Comparison of ENCODE assay signal across 1 cellular context in the genomic region with DNA sequence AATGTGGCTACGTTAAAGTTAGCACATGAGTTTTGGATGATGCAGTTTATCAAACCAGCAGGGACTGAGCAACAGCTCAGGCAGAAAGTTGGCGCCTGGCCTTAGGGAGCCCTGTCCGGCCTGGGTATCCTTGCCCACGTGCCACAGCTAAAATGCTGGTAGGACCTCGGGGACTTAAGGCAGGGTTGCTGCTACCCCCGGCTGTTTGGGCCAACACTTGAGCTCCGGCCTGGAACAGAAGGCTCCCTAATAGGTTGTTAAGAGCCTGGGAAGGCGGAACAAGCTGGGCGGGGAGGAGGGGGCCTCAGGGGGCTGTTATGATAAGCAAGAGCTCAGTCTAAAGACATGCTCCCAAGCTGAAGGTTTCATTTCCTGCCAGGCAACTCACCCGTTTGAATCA.
TF ChIP-seq lines count a peak whose summit lies in the region.

No MANE protein-coding gene starts in this region.

TF ChIP-seq in GM23338, 12 proteins besides CTCF, POLR2A, EP300 and RAD21 (continued from another document):
- TF ChIP-seq, protein P1, sequence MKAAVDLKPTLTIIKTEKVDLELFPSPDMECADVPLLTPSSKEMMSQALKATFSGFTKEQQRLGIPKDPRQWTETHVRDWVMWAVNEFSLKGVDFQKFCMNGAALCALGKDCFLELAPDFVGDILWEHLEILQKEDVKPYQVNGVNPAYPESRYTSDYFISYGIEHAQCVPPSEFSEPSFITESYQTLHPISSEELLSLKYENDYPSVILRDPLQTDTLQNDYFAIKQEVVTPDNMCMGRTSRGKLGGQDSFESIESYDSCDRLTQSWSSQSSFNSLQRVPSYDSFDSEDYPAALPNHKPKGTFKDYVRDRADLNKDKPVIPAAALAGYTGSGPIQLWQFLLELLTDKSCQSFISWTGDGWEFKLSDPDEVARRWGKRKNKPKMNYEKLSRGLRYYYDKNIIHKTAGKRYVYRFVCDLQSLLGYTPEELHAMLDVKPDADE (IDR thresholded peaks at IDR 0.05): no peak
- TF ChIP-seq EZH2phosphoT487 (IDR thresholded peaks at IDR 0.05; ENCODE audit: unreplicated experiment) (no peak), CREB1 (CRISPR knock-in tag; IDR thresholded peaks at IDR 0.05; ENCODE audit: low read depth) (no peak), STAT1 (IDR thresholded peaks at IDR 0.05; ENCODE audit: unreplicated experiment) (no peak), JUNB (IDR thresholded peaks at IDR 0.05; ENCODE audit: unreplicated experiment) (no peak), POLR2AphosphoS5 (IDR thresholded peaks at IDR 0.05; ENCODE audit: low read depth) (no peak), ZNF114 (CRISPR knock-in tag; IDR thresholded peaks at IDR 0.05) (no peak), EZH2 (IDR thresholded peaks at IDR 0.05; ENCODE audit: low read depth, unreplicated experiment) (no peak), NANOG (IDR thresholded peaks at IDR 0.05; ENCODE audit: borderline replicate concordance) (no peak)
- TF ChIP-seq, protein P2, sequence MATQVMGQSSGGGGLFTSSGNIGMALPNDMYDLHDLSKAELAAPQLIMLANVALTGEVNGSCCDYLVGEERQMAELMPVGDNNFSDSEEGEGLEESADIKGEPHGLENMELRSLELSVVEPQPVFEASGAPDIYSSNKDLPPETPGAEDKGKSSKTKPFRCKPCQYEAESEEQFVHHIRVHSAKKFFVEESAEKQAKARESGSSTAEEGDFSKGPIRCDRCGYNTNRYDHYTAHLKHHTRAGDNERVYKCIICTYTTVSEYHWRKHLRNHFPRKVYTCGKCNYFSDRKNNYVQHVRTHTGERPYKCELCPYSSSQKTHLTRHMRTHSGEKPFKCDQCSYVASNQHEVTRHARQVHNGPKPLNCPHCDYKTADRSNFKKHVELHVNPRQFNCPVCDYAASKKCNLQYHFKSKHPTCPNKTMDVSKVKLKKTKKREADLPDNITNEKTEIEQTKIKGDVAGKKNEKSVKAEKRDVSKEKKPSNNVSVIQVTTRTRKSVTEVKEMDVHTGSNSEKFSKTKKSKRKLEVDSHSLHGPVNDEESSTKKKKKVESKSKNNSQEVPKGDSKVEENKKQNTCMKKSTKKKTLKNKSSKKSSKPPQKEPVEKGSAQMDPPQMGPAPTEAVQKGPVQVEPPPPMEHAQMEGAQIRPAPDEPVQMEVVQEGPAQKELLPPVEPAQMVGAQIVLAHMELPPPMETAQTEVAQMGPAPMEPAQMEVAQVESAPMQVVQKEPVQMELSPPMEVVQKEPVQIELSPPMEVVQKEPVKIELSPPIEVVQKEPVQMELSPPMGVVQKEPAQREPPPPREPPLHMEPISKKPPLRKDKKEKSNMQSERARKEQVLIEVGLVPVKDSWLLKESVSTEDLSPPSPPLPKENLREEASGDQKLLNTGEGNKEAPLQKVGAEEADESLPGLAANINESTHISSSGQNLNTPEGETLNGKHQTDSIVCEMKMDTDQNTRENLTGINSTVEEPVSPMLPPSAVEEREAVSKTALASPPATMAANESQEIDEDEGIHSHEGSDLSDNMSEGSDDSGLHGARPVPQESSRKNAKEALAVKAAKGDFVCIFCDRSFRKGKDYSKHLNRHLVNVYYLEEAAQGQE (IDR thresholded peaks at IDR 0.05; ENCODE audit: unreplicated experiment): no peak
- TF ChIP-seq, protein P3, sequence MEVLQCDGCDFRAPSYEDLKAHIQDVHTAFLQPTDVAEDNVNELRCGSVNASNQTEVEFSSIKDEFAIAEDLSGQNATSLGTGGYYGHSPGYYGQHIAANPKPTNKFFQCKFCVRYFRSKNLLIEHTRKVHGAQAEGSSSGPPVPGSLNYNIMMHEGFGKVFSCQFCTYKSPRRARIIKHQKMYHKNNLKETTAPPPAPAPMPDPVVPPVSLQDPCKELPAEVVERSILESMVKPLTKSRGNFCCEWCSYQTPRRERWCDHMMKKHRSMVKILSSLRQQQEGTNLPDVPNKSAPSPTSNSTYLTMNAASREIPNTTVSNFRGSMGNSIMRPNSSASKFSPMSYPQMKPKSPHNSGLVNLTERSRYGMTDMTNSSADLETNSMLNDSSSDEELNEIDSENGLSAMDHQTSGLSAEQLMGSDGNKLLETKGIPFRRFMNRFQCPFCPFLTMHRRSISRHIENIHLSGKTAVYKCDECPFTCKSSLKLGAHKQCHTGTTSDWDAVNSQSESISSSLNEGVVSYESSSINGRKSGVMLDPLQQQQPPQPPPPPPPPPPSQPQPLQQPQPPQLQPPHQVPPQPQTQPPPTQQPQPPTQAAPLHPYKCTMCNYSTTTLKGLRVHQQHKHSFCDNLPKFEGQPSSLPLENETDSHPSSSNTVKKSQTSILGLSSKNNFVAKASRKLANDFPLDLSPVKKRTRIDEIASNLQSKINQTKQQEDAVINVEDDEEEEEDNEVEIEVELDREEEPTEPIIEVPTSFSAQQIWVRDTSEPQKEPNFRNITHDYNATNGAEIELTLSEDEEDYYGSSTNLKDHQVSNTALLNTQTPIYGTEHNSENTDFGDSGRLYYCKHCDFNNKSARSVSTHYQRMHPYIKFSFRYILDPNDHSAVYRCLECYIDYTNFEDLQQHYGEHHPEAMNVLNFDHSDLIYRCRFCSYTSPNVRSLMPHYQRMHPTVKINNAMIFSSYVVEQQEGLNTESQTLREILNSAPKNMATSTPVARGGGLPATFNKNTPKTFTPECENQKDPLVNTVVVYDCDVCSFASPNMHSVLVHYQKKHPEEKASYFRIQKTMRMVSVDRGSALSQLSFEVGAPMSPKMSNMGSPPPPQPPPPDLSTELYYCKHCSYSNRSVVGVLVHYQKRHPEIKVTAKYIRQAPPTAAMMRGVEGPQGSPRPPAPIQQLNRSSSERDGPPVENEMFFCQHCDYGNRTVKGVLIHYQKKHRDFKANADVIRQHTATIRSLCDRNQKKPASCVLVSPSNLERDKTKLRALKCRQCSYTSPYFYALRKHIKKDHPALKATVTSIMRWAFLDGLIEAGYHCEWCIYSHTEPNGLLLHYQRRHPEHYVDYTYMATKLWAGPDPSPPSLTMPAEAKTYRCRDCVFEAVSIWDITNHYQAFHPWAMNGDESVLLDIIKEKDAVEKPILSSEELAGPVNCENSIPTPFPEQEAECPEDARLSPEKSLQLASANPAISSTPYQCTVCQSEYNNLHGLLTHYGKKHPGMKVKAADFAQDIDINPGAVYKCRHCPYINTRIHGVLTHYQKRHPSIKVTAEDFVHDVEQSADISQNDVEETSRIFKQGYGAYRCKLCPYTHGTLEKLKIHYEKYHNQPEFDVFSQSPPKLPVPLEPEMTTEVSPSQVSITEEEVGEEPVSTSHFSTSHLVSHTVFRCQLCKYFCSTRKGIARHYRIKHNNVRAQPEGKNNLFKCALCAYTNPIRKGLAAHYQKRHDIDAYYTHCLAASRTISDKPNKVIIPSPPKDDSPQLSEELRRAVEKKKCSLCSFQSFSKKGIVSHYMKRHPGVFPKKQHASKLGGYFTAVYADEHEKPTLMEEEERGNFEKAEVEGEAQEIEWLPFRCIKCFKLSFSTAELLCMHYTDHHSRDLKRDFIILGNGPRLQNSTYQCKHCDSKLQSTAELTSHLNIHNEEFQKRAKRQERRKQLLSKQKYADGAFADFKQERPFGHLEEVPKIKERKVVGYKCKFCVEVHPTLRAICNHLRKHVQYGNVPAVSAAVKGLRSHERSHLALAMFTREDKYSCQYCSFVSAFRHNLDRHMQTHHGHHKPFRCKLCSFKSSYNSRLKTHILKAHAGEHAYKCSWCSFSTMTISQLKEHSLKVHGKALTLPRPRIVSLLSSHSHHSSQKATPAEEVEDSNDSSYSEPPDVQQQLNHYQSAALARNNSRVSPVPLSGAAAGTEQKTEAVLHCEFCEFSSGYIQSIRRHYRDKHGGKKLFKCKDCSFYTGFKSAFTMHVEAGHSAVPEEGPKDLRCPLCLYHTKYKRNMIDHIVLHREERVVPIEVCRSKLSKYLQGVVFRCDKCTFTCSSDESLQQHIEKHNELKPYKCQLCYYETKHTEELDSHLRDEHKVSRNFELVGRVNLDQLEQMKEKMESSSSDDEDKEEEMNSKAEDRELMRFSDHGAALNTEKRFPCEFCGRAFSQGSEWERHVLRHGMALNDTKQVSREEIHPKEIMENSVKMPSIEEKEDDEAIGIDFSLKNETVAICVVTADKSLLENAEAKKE (CRISPR knock-in tag; IDR thresholded peaks at IDR 0.05): no peak
